ENCODE assay signal across 2 cellular contexts in genomic region chr19:37635076-37636056, GRCh38.
TF ChIP-seq lines count a peak whose summit lies in the region.

No MANE protein-coding gene starts in this region.

TF ChIP-seq in A549, 52 proteins besides CTCF, POLR2A, EP300 and RAD21:
- TF ChIP-seq SMC3 (IDR thresholded peaks at IDR 0.05): no peak
- no peak for TF ChIP-seq MYC (IDR thresholded peaks at IDR 0.05; ENCODE audit: borderline replicate concordance, low read length)
- TF ChIP-seq MAX (IDR thresholded peaks at IDR 0.05): 0 out of 2 replicates have a peak, but pooled peaks have one; percentile 10
- no peak for TF ChIP-seq HEYL (CRISPR knock-in tag; IDR thresholded peaks at IDR 0.05)
- TF ChIP-seq KDM1A (IDR thresholded peaks at IDR 0.05; ENCODE audit: low read depth): no peak
- no peak for TF ChIP-seq HOXB5 (CRISPR knock-in tag; IDR thresholded peaks at IDR 0.05)
- TF ChIP-seq SREBF2 (IDR thresholded peaks at IDR 0.05): no peak
- TF ChIP-seq, protein P1, sequence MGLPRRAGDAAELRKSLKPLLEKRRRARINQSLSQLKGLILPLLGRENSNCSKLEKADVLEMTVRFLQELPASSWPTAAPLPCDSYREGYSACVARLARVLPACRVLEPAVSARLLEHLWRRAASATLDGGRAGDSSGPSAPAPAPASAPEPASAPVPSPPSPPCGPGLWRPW (IDR thresholded peaks at IDR 0.05): peak; percentile 16; the same call in 1 of the 2 replicates
TF ChIP-seq in A549: peak in this region for 2.

TF ChIP-seq in GM12878, 131 proteins besides CTCF, POLR2A, EP300 and RAD21:
- TF ChIP-seq DPF2 (IDR thresholded peaks at IDR 0.05): no peak
- no peak for TF ChIP-seq POLR2AphosphoS5 (IDR thresholded peaks at IDR 0.05; ENCODE audit: low read length)
- no peak for TF ChIP-seq KDM1A (IDR thresholded peaks at IDR 0.05; ENCODE audit: borderline replicate concordance)
